Comparison of ENCODE assay signal across 8 cellular contexts in genomic region chr6:32128751-32129296, GRCh38. TPM values are rescaled to one million over a fixed set of nuclear protein-coding genes. Genes with fewer than 3 reads are reported as not detected.
DNase-seq lines count a peak whose midpoint lies in the region; ATAC-seq and TF ChIP-seq lines count a peak whose summit lies in the region.

No MANE protein-coding gene starts in this region.

- H3K36me3 ChIP-seq in GM23248 (ENCODE audit: low read depth), result peaks cover 7% of the 10 kb centered on the region; the same call in 1 of the 2 replicates

- H3F3A ChIP-seq in GM23248 (ENCODE audit: insufficient read depth), result no peaks in the 10 kb centered on the region; the same call in 1 of the 2 replicates

- in situ Hi-C loops in GM23248 (cut with MboI), result no loop called here

- ATAC-seq in GM21528 (IDR thresholded peaks at IDR 0.05; ENCODE audit: low FRiP score, unreplicated experiment) (no peak), HG02884 (IDR thresholded peaks at IDR 0.05; ENCODE audit: unreplicated experiment) (no peak)

- peak overlapping the region; percentile 83; the same call in 1 of the 2 replicates for H3K9ac ChIP-seq in GM23248

- H3K4me3 ChIP-seq in GM23248 (peak overlapping the region; percentile 98), fibroblast of villous mesenchyme (ENCODE audit: low read depth, low read length) (peak overlapping the region; percentile 84), retinal pigment epithelial cell (ENCODE audit: low read length) (peak overlapping the region; percentile 23)

- H3K4me2 ChIP-seq in GM23248 (ENCODE audit: unreplicated experiment), result peak overlapping the region; percentile 90

- DNase-seq in GM23248, result no peak
- DNase-seq in fibroblast of villous mesenchyme (ENCODE audit: low read depth), result no peak
- DNase-seq in retinal pigment epithelial cell (ENCODE audit: low read depth), result no peak
- DNase-seq in amygdala (lab: John Stamatoyannopoulos, UW), result no peak
- no peak for DNase-seq in cerebellum (ENCODE audit: low spot score)

- H3K27me3 ChIP-seq in GM23248 (replicated peaks; ENCODE audit: insufficient read depth), result no peaks in the 10 kb centered on the region

- WGBS in GM23248 (ENCODE audit: low coverage in 1 of 2, low lambda C conversion rate in 2 of 2, missing lambda C conversion rate in 2 of 2), 2 experiments, result 80 to 87% methylated on average over 13 of the region's 13 CpGs

- H3K4me1 ChIP-seq in GM23248 (ENCODE audit: insufficient read depth), result peaks cover 28% of the 10 kb centered on the region

- TF ChIP-seq CTCF in VCaP (conservative IDR thresholded peaks at IDR 0.05) (no peak), fibroblast of villous mesenchyme (IDR thresholded peaks at IDR 0.05; ENCODE audit: insufficient read depth, low read depth, low read length) (no peak), retinal pigment epithelial cell (conservative IDR thresholded peaks at IDR 0.05; ENCODE audit: low read depth, low read length) (no peak)

- H3K9me3 ChIP-seq in GM23248 (ENCODE audit: low read depth), result no peaks in the 10 kb centered on the region

- peak overlapping the region; percentile 60 for H2AFZ ChIP-seq in GM23248

- H4K20me1 ChIP-seq in GM23248 (ENCODE audit: insufficient read depth), result no peaks in the 10 kb centered on the region

- H3K9me2 ChIP-seq in GM23248 (ENCODE audit: insufficient read depth), result no peaks in the 10 kb centered on the region

- H3K27ac ChIP-seq in GM23248, result peak overlapping the region; percentile 66; the same call in 1 of the 2 replicates
- H3K27ac ChIP-seq in VCaP, result peak overlapping the region; percentile 80

- peaks cover 51% of the 10 kb centered on the region for H3K79me2 ChIP-seq in GM23248 (ENCODE audit: insufficient read depth)

RNA-seq across cellular contexts. Expression of gene ATF6B, which starts 0.8 kb away (rescaled TPM):
- total RNA-seq in GM23248 (2014; rRNA removed; shearing (Covaris generic)), result 33.3 and 37.3 TPM in 2 replicates
- 51.7 and 54.1 TPM in 2 replicates for polyA plus RNA-seq in GM23248 (2016; fragmentation: Nextera tagmentation; extraction: Ambion mirVana)
- 17.3 and 22.9 TPM in 2 replicates for total RNA-seq in fibroblast of villous mesenchyme
- total RNA-seq in cerebellum, result 25.0 TPM

RNA-seq across cellular contexts. Expression of gene FKBPL, which starts 1.3 kb away (rescaled TPM):
- total RNA-seq in GM23248 (2014; rRNA removed; shearing (Covaris generic)), result 2.9 and 5.3 TPM in 2 replicates
- polyA plus RNA-seq in GM23248 (2016; fragmentation: Nextera tagmentation; extraction: Ambion mirVana), result 6.2 and 6.9 TPM in 2 replicates
- total RNA-seq in fibroblast of villous mesenchyme (6.4 and 6.9 TPM in 2 replicates), cerebellum (3.8 TPM)

RNA-seq across cellular contexts. Expression of gene TNXB, which starts 19.7 kb away (rescaled TPM):
- total RNA-seq in GM23248 (2014; rRNA removed; shearing (Covaris generic)), result 23.5 and 23.8 TPM in 2 replicates
- polyA plus RNA-seq in GM23248 (2016; fragmentation: Nextera tagmentation; extraction: Ambion mirVana), result 5.2 TPM in 2 replicates
- total RNA-seq in fibroblast of villous mesenchyme (4.8 and 17.7 TPM in 2 replicates), cerebellum (9.3 TPM)

RNA-seq across cellular contexts. Expression of gene PRRT1, which starts 22.9 kb away (rescaled TPM):
- 1.2 TPM in 1 of 2 replicates, not detected in the other for total RNA-seq in GM23248 (2014; rRNA removed; shearing (Covaris generic))
- 2.1 and 2.2 TPM in 2 replicates for polyA plus RNA-seq in GM23248 (2016; fragmentation: Nextera tagmentation; extraction: Ambion mirVana)
- total RNA-seq in fibroblast of villous mesenchyme (under 0.01 and 0.32 TPM in 2 replicates), cerebellum (1.2 TPM)

RNA-seq across cellular contexts. Expression of gene PPT2, which starts 25.1 kb away (rescaled TPM):
- 12.8 and 16.2 TPM in 2 replicates for total RNA-seq in GM23248 (2014; rRNA removed; shearing (Covaris generic))
- polyA plus RNA-seq in GM23248 (2016; fragmentation: Nextera tagmentation; extraction: Ambion mirVana), result 10.3 and 14.3 TPM in 2 replicates
- 14.8 and 22.9 TPM in 2 replicates for total RNA-seq in fibroblast of villous mesenchyme
- 17.8 TPM for total RNA-seq in cerebellum

Comparison
In these comparisons a context has a peak if more than half of its experiments do, and no peak if none do; other contexts are left out.
1. H3K4me3 ChIP-seq: peak in every context shown above with its lines; median percentile 98 in GM23248; 84 in fibroblast of villous mesenchyme; 23 in retinal pigment epithelial cell.